In the genomic region with DNA sequence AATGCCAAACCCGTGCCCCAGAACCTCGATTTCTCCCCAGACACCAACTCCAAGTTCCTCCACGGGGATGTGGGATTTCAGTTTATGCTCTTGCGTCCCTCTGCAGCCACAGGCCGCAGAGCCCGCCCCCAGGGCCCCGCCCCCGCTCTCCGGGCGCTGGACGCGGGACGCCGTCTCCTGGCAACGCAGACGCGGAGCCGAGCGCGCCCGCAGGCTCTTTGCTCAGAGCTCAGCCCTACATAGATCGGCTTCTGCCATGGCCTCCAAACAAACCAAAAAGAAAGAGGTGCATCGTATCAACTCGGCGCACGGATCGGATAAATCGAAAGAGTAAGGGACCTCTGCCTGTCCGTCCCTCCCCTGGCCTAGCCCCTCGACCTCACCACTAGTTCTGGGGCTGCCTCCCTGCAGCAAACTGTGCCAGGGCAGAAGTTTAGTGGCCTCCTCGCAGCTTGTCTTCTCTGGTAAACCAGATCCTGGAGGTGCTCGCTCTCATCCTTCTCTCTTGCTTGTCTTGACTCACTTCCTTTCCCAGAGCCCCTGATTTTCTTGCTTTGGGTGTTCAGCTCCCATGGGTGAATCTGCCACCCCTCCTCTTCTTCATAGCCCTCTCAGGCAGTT, we compare ENCODE assay signal across 8 cellular contexts. TPM values are rescaled to one million over a fixed set of nuclear protein-coding genes. Genes with fewer than 3 reads are reported as not detected.
DNase-seq lines count a peak whose midpoint lies in the region; ATAC-seq and TF ChIP-seq lines count a peak whose summit lies in the region.

ADGB (plus strand) TSS at position 188 of the 621 bp plus-strand sequence; CDS start at position 257, 69 bp downstream.

- H3K4me1 ChIP-seq in adipocyte (ENCODE audit: control insufficient read depth, insufficient read depth, low read length) (no peaks in the 10 kb centered on the region), heart right ventricle (peaks cover 0 to 36% (median 3%) of the 10 kb centered on the region in 9 donors), osteoblast (ENCODE audit: insufficient read depth, low read length) (peaks cover 4% of the 10 kb centered on the region)

- peak within 1 kb of the TSS; percentile 75 for H3K9ac ChIP-seq in adipocyte (ENCODE audit: low read length)

- H3K4me2 ChIP-seq in osteoblast (ENCODE audit: insufficient read depth, low read length), result peak within 1 kb of the TSS; percentile 92

- H3K9me3 ChIP-seq in MG63 (no peaks in the 10 kb centered on the region), adipocyte (ENCODE audit: control insufficient read depth, low read length) (no peaks in the 10 kb centered on the region), heart right ventricle (no peaks in the 10 kb centered on the region), osteoblast (ENCODE audit: low read depth, low read length) (no peaks in the 10 kb centered on the region)

- H3K36me3 ChIP-seq in GM06990 (ENCODE audit: control insufficient read depth, insufficient read depth, low read length) (no peaks in the 10 kb centered on the region), MG63 (no peaks in the 10 kb centered on the region), adipocyte (ENCODE audit: control insufficient read depth, insufficient read depth, low read length, severe bottlenecking) (no peaks in the 10 kb centered on the region), heart right ventricle (no peaks in the 10 kb centered on the region), osteoblast (ENCODE audit: insufficient read depth, low read length) (no peaks in the 10 kb centered on the region)

- peak within 1 kb of the TSS; percentile 95 for H2AFZ ChIP-seq in osteoblast (ENCODE audit: low read length)

- ATAC-seq in heart right ventricle, result peak; percentile 74 to 94 (median 86)

- 3 to 4% methylated on average over 32 of the region's 32 CpGs for WGBS in heart right ventricle, 2 donors

- DNase-seq in GM06990 (ENCODE audit: extremely low read depth, insufficient read length) (peak; percentile 21), MG63 (peak; percentile 67), adipocyte (ENCODE audit: low read depth) (peak; percentile 77), heart right ventricle (peak; percentile 30 to 72), osteoblast (ENCODE audit: insufficient read length, low spot score, missing footprints) (peak; percentile 81)
- no peak for DNase-seq in activated effector memory CD4-positive, alpha-beta T cell treated with anti-CD3 and anti-CD28 coated beads, Interleukin-2, amount 50 U/mL, for 16 hours
- DNase-seq in stimulated activated CD4-positive, alpha-beta T cell treated with anti-CD3 and anti-CD28 coated beads, Interleukin-4, amount 100 ng/mL, for 24 hours, result no peak
- no peak for DNase-seq in activated naive CD4-positive, alpha-beta T cell (lab: John Stamatoyannopoulos, UW)

- TF ChIP-seq CTCF in GM06990 (IDR thresholded peaks at IDR 0.05; ENCODE audit: insufficient read depth, low read length, poor library complexity, severe bottlenecking), result no peak
- TF ChIP-seq CTCF in heart right ventricle (IDR thresholded peaks at IDR 0.05), result no peak
- no peak for TF ChIP-seq CTCF in osteoblast (IDR thresholded peaks at IDR 0.05; ENCODE audit: extremely low read depth, low read depth, low read length)

- no peaks in the 10 kb centered on the region for H4K20me1 ChIP-seq in osteoblast (ENCODE audit: insufficient read depth, low read length)

- H3K27me3 ChIP-seq in GM06990 (replicated peaks; ENCODE audit: control insufficient read depth, insufficient read depth, low read length), result no peaks in the 10 kb centered on the region
- no peaks in the 10 kb centered on the region for H3K27me3 ChIP-seq in MG63
- no peaks in the 10 kb centered on the region for H3K27me3 ChIP-seq in adipocyte (replicated peaks; ENCODE audit: control insufficient read depth, insufficient read depth, low read length)
- peaks cover 0 to 14% (median 0%) of the 10 kb centered on the region in 7 donors for H3K27me3 ChIP-seq in heart right ventricle
- H3K27me3 ChIP-seq in osteoblast (ENCODE audit: insufficient read depth, low read length), result no peaks in the 10 kb centered on the region

- H3K4me3 ChIP-seq in GM06990 (replicated peaks; ENCODE audit: low read depth, low read length) (no peak within 1 kb of the TSS), MG63 (peak within 1 kb of the TSS; percentile 49), adipocyte (ENCODE audit: low read length) (peak within 1 kb of the TSS; percentile 84), heart right ventricle (peak within 1 kb of the TSS in 9 of 10 donors; percentile 25 to 57 (median 49)), osteoblast (ENCODE audit: insufficient read depth, low read length) (peak within 1 kb of the TSS; percentile 75)

- H3K79me2 ChIP-seq in osteoblast (ENCODE audit: insufficient read depth, low read length), result no peaks in the 10 kb centered on the region

- intact Hi-C loops in heart right ventricle (cut with DNase I), result no loop called here

- no peak within 1 kb of the TSS for H3K27ac ChIP-seq in heart right ventricle
- no peak within 1 kb of the TSS for H3K27ac ChIP-seq in osteoblast (ENCODE audit: low read depth, low read length)

RNA-seq across cellular contexts. Expression of gene ADGB, which starts in this region (rescaled TPM):
- total RNA-seq in MG63 (2014; rRNA removed; shearing (Covaris generic); ENCODE audit: low replicate concordance), result not detected in 2 replicates
- 1 to 10 TPM in 1 of 10 donors, not detected in 9; 3.7 TPM for total RNA-seq in heart right ventricle
- not detected for polyA plus RNA-seq in heart right ventricle
- under 0.01 TPM in 1 of 2 replicates, not detected in the other for total RNA-seq in osteoblast

Comparison
In these comparisons a context has a peak if more than half of its experiments do, and no peak if none do; other contexts are left out.
1. Peak in DNase-seq and H3K4me3 ChIP-seq in MG63; RNA of the gene not detected or under 1 TPM.
2. Peak in DNase-seq, H3K4me3 ChIP-seq and H3K4me2 ChIP-seq in osteoblast; RNA of the gene not detected or under 1 TPM.
3. DNase-seq: peak in GM06990 (single experiment), adipocyte (single experiment) and heart right ventricle (2 of 2); none in activated effector memory CD4-positive, alpha-beta T cell treated with anti-CD3 and anti-CD28 coated beads, Interleukin-2, amount 50 U/mL, for 16 hours (single experiment), stimulated activated CD4-positive, alpha-beta T cell treated with anti-CD3 and anti-CD28 coated beads, Interleukin-4, amount 100 ng/mL, for 24 hours (single experiment) and activated naive CD4-positive, alpha-beta T cell (0 of 4).